Comparison of ENCODE assay signal across 23 cellular contexts in the genomic region with DNA sequence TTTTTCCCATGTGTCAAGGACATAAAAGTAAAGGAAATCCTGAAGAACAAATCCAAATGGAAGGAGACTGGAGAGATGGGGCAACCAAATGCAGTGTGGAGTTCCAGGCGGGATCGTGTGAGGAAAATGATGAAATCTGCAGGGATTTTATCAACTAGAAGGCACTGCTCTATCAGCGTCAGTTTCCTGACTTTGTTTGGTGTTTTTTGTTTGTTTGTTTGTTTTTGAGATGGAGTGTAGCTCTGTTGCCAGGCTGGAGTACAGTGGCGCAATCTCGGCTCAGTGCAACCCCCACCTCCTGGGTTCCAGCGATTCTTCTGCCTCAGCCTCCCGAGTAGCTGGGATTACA. TPM values are rescaled to one million over a fixed set of nuclear protein-coding genes. Genes with fewer than 3 reads are reported as not detected.
"Had no signal": no experiment of that assay in that cellular context is flagged by ENCODE, and none has a peak within 500 bp of the region (broad histone marks: within the 10 kb centered on the region; RNA-seq: fewer than 3 reads in every experiment).

No MANE protein-coding gene starts in this region.

- H3K9me3 Mint-ChIP-seq: natural killer cell treated with Interleukin-12 subunit alpha and Interleukin-12 subunit beta and Interleukin-15 and Interleukin-18, amount 100 ng/mL, for 72 hours; stimulated activated effector memory CD8-positive, alpha-beta T cell treated with anti-CD3 and anti-CD28 coated beads, Interleukin-12 subunit alpha, Interleukin-12 subunit beta, amount 100 ng/mL, for 72 hours; stimulated activated naive CD8-positive, alpha-beta T cell treated with anti-CD3 and anti-CD28 coated beads, Interleukin-15, Interleukin-2, amounts not matched to agents 100 ng/mL and 50 ng/mL, for 24 hours had no signal

- H3K4me1 ChIP-seq: left ventricle myocardium inferior, parathyroid adenoma, right atrium auricular region, sigmoid colon, spleen, tibial nerve, uterus had no signal

- H3K36me3 Mint-ChIP-seq: natural killer cell treated with Interleukin-12 subunit alpha and Interleukin-12 subunit beta and Interleukin-15 and Interleukin-18, amount 100 ng/mL, for 72 hours; stimulated activated effector memory CD8-positive, alpha-beta T cell treated with anti-CD3 and anti-CD28 coated beads, Interleukin-12 subunit alpha, Interleukin-12 subunit beta, amount 100 ng/mL, for 72 hours; type B pancreatic cell had no signal

- ATAC-seq: mucosa of descending colon; naive thymus-derived CD4-positive, alpha-beta T cell; natural killer cell treated with Interleukin-12 subunit alpha and Interleukin-12 subunit beta and Interleukin-15 and Interleukin-18, amount 100 ng/mL, for 72 hours; stimulated activated effector memory CD8-positive, alpha-beta T cell treated with anti-CD3 and anti-CD28 coated beads, Interleukin-12 subunit alpha, Interleukin-12 subunit beta, amount 100 ng/mL, for 72 hours had no signal

- FAIRE-seq: small intestine had no signal

- DNase-seq: islet precursor cell; left ventricle myocardium inferior; mesendoderm; midbrain; mucosa of descending colon; naive thymus-derived CD4-positive, alpha-beta T cell; small intestine; spleen; stimulated activated CD4-positive, alpha-beta T cell treated with anti-CD3 and anti-CD28 coated beads, Interleukin-4, amount 100 ng/mL, for 24 hours; stimulated activated naive CD4-positive, alpha-beta T cell; uterus had no signal

- H3K27ac Mint-ChIP-seq: natural killer cell treated with Interleukin-12 subunit alpha and Interleukin-12 subunit beta and Interleukin-15 and Interleukin-18, amount 100 ng/mL, for 72 hours; stimulated activated effector memory CD8-positive, alpha-beta T cell treated with anti-CD3 and anti-CD28 coated beads, Interleukin-12 subunit alpha, Interleukin-12 subunit beta, amount 100 ng/mL, for 72 hours; stimulated activated naive CD8-positive, alpha-beta T cell treated with anti-CD3 and anti-CD28 coated beads, Interleukin-15, Interleukin-2, amounts not matched to agents 100 ng/mL and 50 ng/mL, for 24 hours; type B pancreatic cell had no signal

- H3K9ac ChIP-seq: parathyroid adenoma had no signal

- H2AFZ ChIP-seq: hepatocyte, parathyroid adenoma had no signal

- H3K4me2 ChIP-seq: hepatocyte had no signal

- H3K27ac ChIP-seq: hepatocyte, left ventricle myocardium inferior, parathyroid adenoma, right atrium auricular region, sigmoid colon, spleen, tibial nerve, uterus had no signal

- H3K4me3 Mint-ChIP-seq: naive thymus-derived CD4-positive, alpha-beta T cell; natural killer cell treated with Interleukin-12 subunit alpha and Interleukin-12 subunit beta and Interleukin-15 and Interleukin-18, amount 100 ng/mL, for 72 hours; stimulated activated effector memory CD8-positive, alpha-beta T cell treated with anti-CD3 and anti-CD28 coated beads, Interleukin-12 subunit alpha, Interleukin-12 subunit beta, amount 100 ng/mL, for 72 hours; stimulated activated naive CD8-positive, alpha-beta T cell treated with anti-CD3 and anti-CD28 coated beads, Interleukin-15, Interleukin-2, amounts not matched to agents 100 ng/mL and 50 ng/mL, for 24 hours; type B pancreatic cell had no signal

- H3K9me3 ChIP-seq: mucosa of descending colon, right atrium auricular region, sigmoid colon, spleen, uterus had no signal

- H3K79me2 ChIP-seq: hepatocyte, parathyroid adenoma had no signal

- H3K4me1 Mint-ChIP-seq: stimulated activated effector memory CD8-positive, alpha-beta T cell treated with anti-CD3 and anti-CD28 coated beads, Interleukin-12 subunit alpha, Interleukin-12 subunit beta, amount 100 ng/mL, for 72 hours had no signal

- H3K4me3 ChIP-seq: hepatocyte, left ventricle myocardium inferior, lung, mucosa of descending colon, right atrium auricular region, sigmoid colon, spleen, tibial nerve, uterus had no signal

- H3K36me3 ChIP-seq: left ventricle myocardium inferior, right atrium auricular region, sigmoid colon, spleen, tibial nerve, uterus had no signal

- H3K27me3 ChIP-seq: hepatocyte, right atrium auricular region, uterus had no signal

RNA-seq across cellular contexts. Expression of gene GPR132, which starts 43.3 kb away (rescaled TPM):
- total RNA-seq: myocyte had no signal
- polyA plus RNA-seq: neural cell had no signal
